8 cellular contexts compared by ENCODE assay signal in genomic region chr14:32509632-32510187, GRCh38.
A peak's percentile ranks its signal among the peaks of the same experiment; 100 is the strongest.
DNase-seq lines count a peak whose midpoint lies in the region; ATAC-seq and TF ChIP-seq lines count a peak whose summit lies in the region.

No MANE protein-coding gene starts in this region.

- H3K27ac ChIP-seq in HEK293 (ENCODE audit: extremely low read depth, low read depth, low read length) (no peak overlapping the region; the same call in 1 of the 2 replicates), breast epithelium (peak overlapping the region; percentile 90 to 93), spleen (peak overlapping the region in 5 of 8 donors; percentile 31 to 74 (median 57))

- intact Hi-C loops in breast epithelium (cut with DNase I; ENCODE audit: low total_unique reads) (no loop called here), spleen (cut with DNase I; ENCODE audit: low total_unique reads) (no loop called here)

- H3K4me3 ChIP-seq in HEK293 (ENCODE audit: low read depth, low read length) = no peak overlapping the region
- H3K4me3 ChIP-seq in breast epithelium = peak overlapping the region in 2 of 3 donors; percentile 30 to 41
- H3K4me3 ChIP-seq in spleen = no peak overlapping the region

- 76 to 86% (median 83%) methylated on average over 10 of the region's 10 CpGs for WGBS in spleen, 5 donors

- peak; percentile 32 for TF ChIP-seq POLR2A in breast epithelium (IDR thresholded peaks at IDR 0.05)
- TF ChIP-seq POLR2A in spleen (IDR thresholded peaks at IDR 0.05) = no peak

- peak in 1 of 2 donors; percentile 89 for DNase-seq in breast epithelium (ENCODE audit: low spot score in 2 of 2)
- DNase-seq in kidney glomerular epithelial cell (lab: John Stamatoyannopoulos, UW) = peak; percentile 98
- DNase-seq in spleen = no peak

- H3K36me3 ChIP-seq in HEK293 (ENCODE audit: control insufficient read depth in 2 of 2, insufficient read depth in 1 of 2, low read length in 2 of 2) (no peaks in the 10 kb centered on the region), breast epithelium (no peaks in the 10 kb centered on the region), spleen (no peaks in the 10 kb centered on the region)

- peaks cover 7% of the 10 kb centered on the region for H3K4me1 ChIP-seq in HEK293 (ENCODE audit: control insufficient read depth, insufficient read depth, low read length)
- H3K4me1 ChIP-seq in breast epithelium = no peaks in the 10 kb centered on the region
- no peaks in the 10 kb centered on the region for H3K4me1 ChIP-seq in spleen

- no peak for ATAC-seq in GM19455 (IDR thresholded peaks at IDR 0.05; ENCODE audit: unreplicated experiment)
- ATAC-seq in HG02970 (IDR thresholded peaks at IDR 0.05; ENCODE audit: low FRiP score, unreplicated experiment) = no peak
- ATAC-seq in HG03280 (IDR thresholded peaks at IDR 0.05; ENCODE audit: unreplicated experiment) = no peak
- no peak for ATAC-seq in HG02759 (IDR thresholded peaks at IDR 0.05; ENCODE audit: unreplicated experiment)

- CTCF ChIA-PET in HEK293 (lab: Yijun Ruan, JAX) = interaction anchor here (0.6 to 0.8 kb wide), 2 partner anchors 583 to 1755 kb away, joined by 3 read pairs; no protein-coding TSS in a partner anchor

- POLR2A ChIA-PET in HEK293 (lab: Yijun Ruan, JAX) = no interaction called here

- TF ChIP-seq CTCF in HEK293 (tag by site-specific recombination; IDR thresholded peaks at IDR 0.05) (no peak), breast epithelium (IDR thresholded peaks at IDR 0.05) (no peak), spleen (IDR thresholded peaks at IDR 0.05 in 8 of 11, conservative IDR thresholded peaks at IDR 0.05 in 3 of 11) (no peak)

- H3K9me3 ChIP-seq in HEK293 (ENCODE audit: control insufficient read depth, insufficient read depth, low read depth, low read length) = no peaks in the 10 kb centered on the region
- H3K9me3 ChIP-seq in breast epithelium = no peaks in the 10 kb centered on the region
- H3K9me3 ChIP-seq in spleen = no peaks in the 10 kb centered on the region

- no peaks in the 10 kb centered on the region for H3K27me3 ChIP-seq in breast epithelium
- no peaks in the 10 kb centered on the region for H3K27me3 ChIP-seq in spleen (replicated peaks in 1 of 7)

TF ChIP-seq in HEK293, 187 proteins besides CTCF, POLR2A, EP300 and RAD21 (continues in another document):
- peak; percentile 20; the same call in 1 of the 2 replicates for TF ChIP-seq SP3 (tag by site-specific recombination; IDR thresholded peaks at IDR 0.05)
- no peak for TF ChIP-seq ZSCAN23 (tag by site-specific recombination; IDR thresholded peaks at IDR 0.05)
- TF ChIP-seq PRDM10 (tag by site-specific recombination; IDR thresholded peaks at IDR 0.05) = peak; percentile 39; the same call in 1 of the 2 replicates
- peak; percentile 83 for TF ChIP-seq ZIC2 (tag by site-specific recombination; IDR thresholded peaks at IDR 0.05)
- TF ChIP-seq ZNF521 (tag by site-specific recombination; IDR thresholded peaks at IDR 0.05) = no peak
- no peak for TF ChIP-seq ZNF23 (tag by site-specific recombination; IDR thresholded peaks at IDR 0.05; ENCODE audit: borderline replicate concordance)
- TF ChIP-seq ZNF600 (tag by site-specific recombination; IDR thresholded peaks at IDR 0.05) = peak; percentile 40; the same call in 1 of the 2 replicates
- peak; percentile 25; the same call in 1 of the 2 replicates for TF ChIP-seq ZBTB48 (tag by site-specific recombination; IDR thresholded peaks at IDR 0.05)
- TF ChIP-seq PRDM2 (tag by site-specific recombination; IDR thresholded peaks at IDR 0.05; ENCODE audit: borderline replicate concordance) = no peak
- peak; percentile 93 for TF ChIP-seq ZNF692 (tag by site-specific recombination; IDR thresholded peaks at IDR 0.05)
- TF ChIP-seq ZNF341 (tag by site-specific recombination; IDR thresholded peaks at IDR 0.05; ENCODE audit: low read depth) = peak; percentile 22
- TF ChIP-seq WT1 (tag by site-specific recombination; IDR thresholded peaks at IDR 0.05) = 0 out of 2 replicates have a peak, but pooled peaks have one; percentile 23
- TF ChIP-seq ZBTB20 (tag by site-specific recombination; IDR thresholded peaks at IDR 0.05) = 0 out of 2 replicates have a peak, but pooled peaks have one; percentile 27
- TF ChIP-seq ZNF629 (tag by site-specific recombination; IDR thresholded peaks at IDR 0.05) = 0 out of 2 replicates have a peak, but pooled peaks have one; percentile 21
- peak; percentile 80; the same call in 1 of the 2 replicates for TF ChIP-seq ZNF610 (tag by site-specific recombination; IDR thresholded peaks at IDR 0.05; ENCODE audit: borderline replicate concordance)
- peak; percentile 81 for TF ChIP-seq ZFP69B (tag by site-specific recombination; IDR thresholded peaks at IDR 0.05)
- TF ChIP-seq ZBTB17 (tag by site-specific recombination; IDR thresholded peaks at IDR 0.05) = 0 out of 2 replicates have a peak, but pooled peaks have one; percentile 17

Comparison
In these comparisons a context has a peak if more than half of its experiments do, and no peak if none do; other contexts are left out.
1. H3K4me3 ChIP-seq: peak in breast epithelium (2 of 3); none in HEK293 (single experiment) and spleen (0 of 8).